Comparison of ENCODE assay signal across 2 cellular contexts in genomic region chr16:11138026-11138768, GRCh38.
TF ChIP-seq lines count a peak whose summit lies in the region.

No MANE protein-coding gene starts in this region.

TF ChIP-seq in H1, 55 proteins besides CTCF, POLR2A, EP300 and RAD21 (continued from another document):
- TF ChIP-seq ZNF274 (IDR thresholded peaks at IDR 0.05; ENCODE audit: borderline replicate concordance, extremely low read depth, low read length) (no peak), ASH2L (IDR thresholded peaks at IDR 0.05; ENCODE audit: low read length) (no peak), CEBPB (IDR thresholded peaks at IDR 0.05; ENCODE audit: low read depth, low read length) (no peak), ATF2 (IDR thresholded peaks at IDR 0.05; ENCODE audit: low read length) (no peak), KDM1A (IDR thresholded peaks at IDR 0.05; ENCODE audit: borderline replicate concordance, low read length) (no peak), SRF (IDR thresholded peaks at IDR 0.05; ENCODE audit: low read depth, low read length) (no peak), CTBP2 (IDR thresholded peaks at IDR 0.05; ENCODE audit: borderline replicate concordance, insufficient read depth, insufficient read length, low read length) (no peak), CREB1 (IDR thresholded peaks at IDR 0.05) (no peak), TCF12 (IDR thresholded peaks at IDR 0.05; ENCODE audit: low read depth, low read length) (no peak), SUZ12 (IDR thresholded peaks at IDR 0.05; ENCODE audit: low read length) (no peak), GTF2F1 (IDR thresholded peaks at IDR 0.05; ENCODE audit: borderline replicate concordance, low read depth, low read length) (no peak), TBP (IDR thresholded peaks at IDR 0.05; ENCODE audit: low read depth, low read length) (no peak), SP2 (IDR thresholded peaks at IDR 0.05; ENCODE audit: low read length) (no peak), RBBP5 (IDR thresholded peaks at IDR 0.05; ENCODE audit: borderline replicate concordance, low read depth, low read length) (no peak), EZH2 (IDR thresholded peaks at IDR 0.05; ENCODE audit: low read depth, low read length, severe bottlenecking) (no peak)

TF ChIP-seq in SK-N-SH treated with all-trans-retinoic acid at 6 μM for 48 hours, 23 proteins besides CTCF, POLR2A, EP300 and RAD21:
- TF ChIP-seq POU6F1 (CRISPR knock-in tag; IDR thresholded peaks at IDR 0.05; ENCODE audit: borderline replicate concordance, low read depth) (no peak), CSRNP3 (CRISPR knock-in tag; IDR thresholded peaks at IDR 0.05) (no peak), SNAI2 (CRISPR knock-in tag; IDR thresholded peaks at IDR 0.05) (no peak), CREB5 (CRISPR knock-in tag; IDR thresholded peaks at IDR 0.05; ENCODE audit: low read depth) (no peak), ZNF8 (CRISPR knock-in tag; IDR thresholded peaks at IDR 0.05) (no peak), OSR1 (CRISPR knock-in tag; IDR thresholded peaks at IDR 0.05) (no peak), TCF4 (CRISPR knock-in tag; IDR thresholded peaks at IDR 0.05; ENCODE audit: borderline replicate concordance) (no peak), ZNF70 (CRISPR knock-in tag; IDR thresholded peaks at IDR 0.05) (no peak), ARNTL (CRISPR knock-in tag; IDR thresholded peaks at IDR 0.05; ENCODE audit: borderline replicate concordance, low read depth) (no peak), TSHZ2 (CRISPR knock-in tag; IDR thresholded peaks at IDR 0.05) (no peak), GLIS3 (CRISPR knock-in tag; IDR thresholded peaks at IDR 0.05) (no peak), BACH2 (CRISPR knock-in tag; IDR thresholded peaks at IDR 0.05; ENCODE audit: borderline replicate concordance) (no peak), ESRRG (CRISPR knock-in tag; IDR thresholded peaks at IDR 0.05) (no peak), CSDC2 (CRISPR knock-in tag; IDR thresholded peaks at IDR 0.05) (no peak), ISL1 (CRISPR knock-in tag; IDR thresholded peaks at IDR 0.05) (no peak), ZFP30 (CRISPR knock-in tag; IDR thresholded peaks at IDR 0.05) (no peak), ZNF565 (CRISPR knock-in tag; conservative IDR thresholded peaks at IDR 0.05; ENCODE audit: low read depth) (no peak)
TF ChIP-seq in SK-N-SH treated with all-trans-retinoic acid at 6 μM for 48 hours: peak in this region for 0.
